In the genomic region with DNA sequence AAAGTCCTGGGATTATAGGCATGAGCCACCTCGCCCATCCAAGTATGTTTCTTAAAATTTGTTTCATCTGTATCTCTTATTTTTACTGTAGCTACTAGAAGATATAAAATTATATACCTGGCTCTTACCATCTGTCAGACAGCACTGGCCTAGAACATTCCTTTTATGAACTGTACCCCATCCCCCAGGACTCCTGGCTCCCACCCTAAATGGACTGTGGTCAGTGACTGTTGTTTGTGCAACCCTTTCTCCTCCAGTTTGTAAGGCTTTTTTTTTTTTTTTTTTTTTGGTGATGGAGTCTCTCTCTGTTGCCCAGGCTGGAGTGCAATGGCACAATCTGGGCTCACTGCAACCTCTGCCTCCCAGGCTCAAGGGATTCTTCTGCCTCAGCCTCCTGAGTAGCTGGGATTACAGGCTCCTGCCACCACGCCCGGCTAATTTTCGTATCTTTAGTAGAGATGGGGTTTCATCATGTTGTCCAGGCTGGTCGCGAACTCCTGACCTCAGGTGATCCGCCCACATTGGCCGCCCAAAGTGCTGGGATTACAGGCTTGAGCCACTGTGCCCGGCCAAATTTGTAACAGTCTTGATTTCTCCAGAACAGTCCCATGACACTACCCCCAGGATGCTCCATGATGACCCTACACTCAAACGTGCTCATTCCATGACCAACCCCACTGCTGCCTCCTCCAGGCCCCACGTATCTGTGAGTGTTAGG, we compare ENCODE assay signal across 26 cellular contexts. TPM values are rescaled to one million over a fixed set of nuclear protein-coding genes. Genes with fewer than 3 reads are reported as not detected.
A peak's percentile ranks its signal among the peaks of the same experiment; 100 is the strongest.
DNase-seq lines count a peak whose midpoint lies in the region; ATAC-seq and TF ChIP-seq lines count a peak whose summit lies in the region.
"Had no signal": no experiment of that assay in that cellular context is flagged by ENCODE, and none has a peak within 500 bp of the region (broad histone marks: within the 10 kb centered on the region; RNA-seq: fewer than 3 reads in every experiment).

No MANE protein-coding gene starts in this region.

- H3K36me3 Mint-ChIP-seq in activated T-cell treated with anti-CD3 and anti-CD28 coated beads, Interleukin-2, amount 50 U/mL, for 24 hours (ENCODE audit: low read depth): peaks cover 68% of the 10 kb centered on the region
- peaks cover 14% of the 10 kb centered on the region for H3K36me3 Mint-ChIP-seq in activated naive CD8-positive, alpha-beta T cell treated with anti-CD3 and anti-CD28 coated beads for 36 hours
- H3K36me3 Mint-ChIP-seq in stimulated activated naive B cell treated with anti-CD40 and anti-IgM and Interleukin-4, amounts not matched to agents 10 μg/mL and 1 μg/mL and 100 μg/mL, for 72 hours: peaks cover 22 to 40% of the 10 kb centered on the region in 2 donors

- no peaks in the 10 kb centered on the region for H3K9me3 ChIP-seq in lower lobe of right lung
- H3K9me3 ChIP-seq: A549, gastroesophageal sphincter, MG63, neutrophil, upper lobe of left lung had no signal

- TF ChIP-seq CTCF in lower lobe of right lung (IDR thresholded peaks at IDR 0.05): no peak
- no peak for TF ChIP-seq CTCF in RWPE1 (conservative IDR thresholded peaks at IDR 0.05; ENCODE audit: low read depth)

- CTCF ChIA-PET in RWPE1 (lab: Yijun Ruan, JAX): no interaction called here

- peak overlapping the region; percentile 99 for H3K4me3 Mint-ChIP-seq in activated T-cell treated with anti-CD3 and anti-CD28 coated beads, Interleukin-2, amount 50 U/mL, for 24 hours
- H3K4me3 Mint-ChIP-seq in activated naive CD8-positive, alpha-beta T cell treated with anti-CD3 and anti-CD28 coated beads for 36 hours: peak overlapping the region; percentile 25
- H3K4me3 Mint-ChIP-seq in stimulated activated naive B cell treated with anti-CD40 and anti-IgM and Interleukin-4, amounts not matched to agents 10 μg/mL and 1 μg/mL and 100 μg/mL, for 72 hours: peak overlapping the region in 1 of 2 donors; percentile 33

- POLR2A ChIA-PET in RWPE1 (lab: Yijun Ruan, JAX; ENCODE audit: low non-redundant PET): no interaction called here

- ATAC-seq in lower lobe of right lung: no peak
- no peak for ATAC-seq in stimulated activated naive B cell treated with anti-CD40 and anti-IgM and Interleukin-4, amounts not matched to agents 10 μg/mL and 1 μg/mL and 100 μg/mL, for 72 hours (replicated peaks)
- no peak for ATAC-seq in GM19035 (IDR thresholded peaks at IDR 0.05; ENCODE audit: unreplicated experiment)
- ATAC-seq: A549, gastroesophageal sphincter, left cardiac atrium had no signal

- peaks cover 32% of the 10 kb centered on the region for H3K4me1 Mint-ChIP-seq in activated T-cell treated with anti-CD3 and anti-CD28 coated beads, Interleukin-2, amount 50 U/mL, for 24 hours (ENCODE audit: low read depth)
- peaks cover 18% of the 10 kb centered on the region for H3K4me1 Mint-ChIP-seq in activated naive CD8-positive, alpha-beta T cell treated with anti-CD3 and anti-CD28 coated beads for 36 hours
- H3K4me1 Mint-ChIP-seq in stimulated activated naive B cell treated with anti-CD40 and anti-IgM and Interleukin-4, amounts not matched to agents 10 μg/mL and 1 μg/mL and 100 μg/mL, for 72 hours: peaks cover 14 to 46% of the 10 kb centered on the region in 2 donors

- H3K9me3 Mint-ChIP-seq in activated T-cell treated with anti-CD3 and anti-CD28 coated beads, Interleukin-2, amount 50 U/mL, for 24 hours: no peaks in the 10 kb centered on the region
- H3K9me3 Mint-ChIP-seq in activated naive CD8-positive, alpha-beta T cell treated with anti-CD3 and anti-CD28 coated beads for 36 hours: no peaks in the 10 kb centered on the region
- H3K9me3 Mint-ChIP-seq in stimulated activated naive B cell treated with anti-CD40 and anti-IgM and Interleukin-4, amounts not matched to agents 10 μg/mL and 1 μg/mL and 100 μg/mL, for 72 hours: no peaks in the 10 kb centered on the region

- H3K27ac Mint-ChIP-seq in activated T-cell treated with anti-CD3 and anti-CD28 coated beads, Interleukin-2, amount 50 U/mL, for 24 hours: peak overlapping the region; percentile 59
- no peak overlapping the region for H3K27ac Mint-ChIP-seq in activated naive CD8-positive, alpha-beta T cell treated with anti-CD3 and anti-CD28 coated beads for 36 hours
- peak overlapping the region; percentile 89 for H3K27ac Mint-ChIP-seq in stimulated activated naive B cell treated with anti-CD40 and anti-IgM and Interleukin-4, amounts not matched to agents 10 μg/mL and 1 μg/mL and 100 μg/mL, for 72 hours

- H3K27me3 Mint-ChIP-seq in activated T-cell treated with anti-CD3 and anti-CD28 coated beads, Interleukin-2, amount 50 U/mL, for 24 hours: no peaks in the 10 kb centered on the region
- H3K27me3 Mint-ChIP-seq in activated naive CD8-positive, alpha-beta T cell treated with anti-CD3 and anti-CD28 coated beads for 36 hours: no peaks in the 10 kb centered on the region
- H3K27me3 Mint-ChIP-seq in stimulated activated naive B cell treated with anti-CD40 and anti-IgM and Interleukin-4, amounts not matched to agents 10 μg/mL and 1 μg/mL and 100 μg/mL, for 72 hours: no peaks in the 10 kb centered on the region

- peaks cover 49% of the 10 kb centered on the region for H3K36me3 ChIP-seq in lower lobe of right lung

- H3K27me3 ChIP-seq in lower lobe of right lung (ENCODE audit: low read depth): no peaks in the 10 kb centered on the region
- H3K27me3 ChIP-seq: cardiac muscle cell, gastroesophageal sphincter, MG63, neutrophil, upper lobe of left lung had no signal

- H3K4me1 ChIP-seq in lower lobe of right lung: peaks cover 11% of the 10 kb centered on the region

- peak; percentile 16 for DNase-seq in activated T-cell treated with anti-CD3 and anti-CD28 coated beads, Interleukin-2, amount 50 U/mL, for 24 hours
- no peak for DNase-seq in activated T-cell treated with anti-CD3 and anti-CD28 coated beads, Interleukin-2, amount 50 U/mL, for 1 hour
- DNase-seq in activated naive CD8-positive, alpha-beta T cell treated with anti-CD3 and anti-CD28 coated beads for 36 hours: no peak
- peak; percentile 39 for DNase-seq in lower lobe of right lung
- DNase-seq in stimulated activated naive B cell treated with anti-CD40 and anti-IgM and Interleukin-4, amounts not matched to agents 10 μg/mL and 1 μg/mL and 100 μg/mL, for 72 hours: no peak
- no peak for DNase-seq in RWPE1 (ENCODE audit: low spot score)
- DNase-seq in SKM-1 (lab: John Stamatoyannopoulos, UW; ENCODE audit: unreplicated experiment): no peak
- DNase-seq: activated CD4-positive, CD25-positive, alpha-beta regulatory T cell treated with anti-CD3 and anti-CD28 coated beads, Interleukin-2, amount 50 U/mL, for 72 hours; amniotic stem cell; DMS 273 treated with DMSO at 0.1 percent for 48 hours; left cardiac atrium; MG63; NCI-H1436; NCI-H526 treated with DMSO at 0.1 percent for 48 hours; small intestine; stimulated activated CD4-positive, alpha-beta T cell treated with anti-CD3 and anti-CD28 coated beads, Interleukin-4, amount 100 ng/mL, for 1 hour; upper lobe of left lung had no signal

- H3K27ac ChIP-seq in lower lobe of right lung (no peak overlapping the region), RWPE1 (no peak overlapping the region; the same call in 1 of the 2 replicates)
- H3K27ac ChIP-seq: A549, C4-2B, cardiac muscle cell, gastroesophageal sphincter, HL-60, neutrophil, SK-N-MC, upper lobe of left lung had no signal

- intact Hi-C loops in lower lobe of right lung (cut with DNase I): no loop called here

- H3K4me3 ChIP-seq in lower lobe of right lung: no peak overlapping the region
- H3K4me3 ChIP-seq: A549, cardiac muscle cell, gastroesophageal sphincter, MG63, SK-N-MC, upper lobe of left lung had no signal

RNA-seq across cellular contexts. Expression of a gene that starts 2.5 kb away (rescaled TPM):
- 10 to 100 TPM; 93.6 to 97.9 TPM for total RNA-seq in activated naive CD8-positive, alpha-beta T cell treated with anti-CD3 and anti-CD28 coated beads for 36 hours
- total RNA-seq in lower lobe of right lung: 119 TPM

RNA-seq across cellular contexts. Expression of a gene that starts 4.6 kb away (rescaled TPM):
- total RNA-seq in activated naive CD8-positive, alpha-beta T cell treated with anti-CD3 and anti-CD28 coated beads for 36 hours: under 1 TPM; 0.37 to 0.38 TPM
- total RNA-seq in lower lobe of right lung: 77.8 TPM
- total RNA-seq: cardiac muscle cell had no signal

RNA-seq across cellular contexts. Expression of a gene that starts 10.3 kb away (rescaled TPM):
- total RNA-seq in activated naive CD8-positive, alpha-beta T cell treated with anti-CD3 and anti-CD28 coated beads for 36 hours: 10 to 100 TPM; 33.3 to 38.5 TPM
- total RNA-seq in lower lobe of right lung: 22.1 TPM

RNA-seq across cellular contexts. Expression of a gene that starts 10.4 kb away (rescaled TPM):
- total RNA-seq in activated naive CD8-positive, alpha-beta T cell treated with anti-CD3 and anti-CD28 coated beads for 36 hours: 100 to 1,000 TPM; 120 to 124 TPM
- 43.5 TPM for total RNA-seq in lower lobe of right lung

RNA-seq across cellular contexts. Expression of a gene that starts 24.0 kb away (rescaled TPM):
- not detected for total RNA-seq in activated naive CD8-positive, alpha-beta T cell treated with anti-CD3 and anti-CD28 coated beads for 36 hours
- not detected for total RNA-seq in lower lobe of right lung
- total RNA-seq: cardiac muscle cell, gastroesophageal sphincter, left cardiac atrium, RPMI7951, upper lobe of left lung had no signal

Comparison
In these comparisons a context has a peak if more than half of its experiments do, and no peak if none do; other contexts are left out.
1. DNase-seq: peak in activated T-cell treated with anti-CD3 and anti-CD28 coated beads, Interleukin-2, amount 50 U/mL, for 24 hours (single experiment) and lower lobe of right lung (single experiment); none in activated T-cell treated with anti-CD3 and anti-CD28 coated beads, Interleukin-2, amount 50 U/mL, for 1 hour (single experiment), activated naive CD8-positive, alpha-beta T cell treated with anti-CD3 and anti-CD28 coated beads for 36 hours (single experiment), stimulated activated naive B cell treated with anti-CD40 and anti-IgM and Interleukin-4, amounts not matched to agents 10 μg/mL and 1 μg/mL and 100 μg/mL, for 72 hours (single experiment), RWPE1 (single experiment) and SKM-1 (single experiment).
2. RNA of a gene that starts 4.6 kb away (total RNA-seq): 77.8 TPM in lower lobe of right lung (single experiment); 0.37 to 0.38 TPM in activated naive CD8-positive, alpha-beta T cell treated with anti-CD3 and anti-CD28 coated beads for 36 hours; every median in the first group is over 10 times any median in the second.